In genomic region chr19:41951686-41952172, GRCh38 we compare ENCODE assay signal across 8 cellular contexts. TPM values are rescaled to one million over a fixed set of nuclear protein-coding genes. Genes with fewer than 3 reads are reported as not detected.
A peak's percentile ranks its signal among the peaks of the same experiment; 100 is the strongest.
DNase-seq lines count a peak whose midpoint lies in the region; ATAC-seq and TF ChIP-seq lines count a peak whose summit lies in the region.

No MANE protein-coding gene starts in this region.

- H3K4me2 ChIP-seq in PC-9 (no peak overlapping the region), neural progenitor cell (peak overlapping the region; percentile 65)

- H3K9me3 ChIP-seq in PC-9 (ENCODE audit: insufficient read depth, low read depth) (no peaks in the 10 kb centered on the region), neural progenitor cell (ENCODE audit: low read depth) (no peaks in the 10 kb centered on the region), stomach (no peaks in the 10 kb centered on the region)

- H3K4me3 Mint-ChIP-seq in neural progenitor cell = peak overlapping the region; percentile 28

- TF ChIP-seq CTCF in PC-9 (conservative IDR thresholded peaks at IDR 0.05) = peak; percentile 97
- peak; percentile 99 for TF ChIP-seq CTCF in fibroblast of the aortic adventitia (IDR thresholded peaks at IDR 0.05; ENCODE audit: insufficient read depth, low read length)
- TF ChIP-seq CTCF in neural progenitor cell (IDR thresholded peaks at IDR 0.05) = peak; percentile 98
- peak in 6 of 7 experiments; percentile 19 to 99 (median 98) for TF ChIP-seq CTCF in stomach (IDR thresholded peaks at IDR 0.05)

- no peak for TF ChIP-seq POLR2A in stomach (IDR thresholded peaks at IDR 0.05)

- H3K27me3 Mint-ChIP-seq in neural progenitor cell (ENCODE audit: insufficient read depth, low read depth) = peaks cover 14% of the 10 kb centered on the region

- peak overlapping the region; percentile 29 for H3K27ac Mint-ChIP-seq in neural progenitor cell

- peaks cover 3% of the 10 kb centered on the region; the same call in 1 of the 2 replicates for H3F3A ChIP-seq in PC-9 (ENCODE audit: insufficient read depth, low read depth)
- no peaks in the 10 kb centered on the region for H3F3A ChIP-seq in neural progenitor cell (ENCODE audit: low read depth)

- H2AFZ ChIP-seq in PC-9 (no peak overlapping the region), neural progenitor cell (replicated peaks) (peak overlapping the region; percentile 96)

- H3K36me3 ChIP-seq in PC-9 (ENCODE audit: low read depth) = no peaks in the 10 kb centered on the region
- H3K36me3 ChIP-seq in neural progenitor cell = no peaks in the 10 kb centered on the region
- peaks cover 6 to 19% (median 15%) of the 10 kb centered on the region in 4 donors for H3K36me3 ChIP-seq in stomach

- H3K36me3 Mint-ChIP-seq in neural progenitor cell = peaks cover 2% of the 10 kb centered on the region

- TF ChIP-seq EP300 in stomach (IDR thresholded peaks at IDR 0.05) = no peak

- no peaks in the 10 kb centered on the region for H3K4me1 ChIP-seq in PC-9 (replicated peaks; ENCODE audit: insufficient read depth)
- H3K4me1 ChIP-seq in neural progenitor cell = no peaks in the 10 kb centered on the region
- H3K4me1 ChIP-seq in stomach = peaks cover 0 to 26% (median 4%) of the 10 kb centered on the region in 4 donors

- 2 to 7% (median 4%) methylated on average over 12 of the region's 12 CpGs for WGBS in stomach, 5 donors

- CTCF ChIA-PET in PC-9 (lab: Charles Lee) = no interaction called here

- intact Hi-C loops in PC-9 (cut with micrococcal nuclease; ENCODE audit: unreplicated experiment) = loop anchor here (1.0 to 10.0 kb wide), 2 partner anchors 78 to 307 kb away; no protein-coding TSS in a partner anchor
- intact Hi-C loops in stomach (cut with DNase I; ENCODE audit: low total_unique reads) = no loop called here

- POLR2A ChIA-PET in PC-9 (lab: Charles Lee; ENCODE audit: unreplicated experiment) = no interaction called here

- H3K79me2 ChIP-seq in PC-9 (ENCODE audit: low read depth) = no peaks in the 10 kb centered on the region
- H3K79me2 ChIP-seq in neural progenitor cell (ENCODE audit: low read depth) = no peaks in the 10 kb centered on the region

- H3K27ac ChIP-seq in PC-9 = no peak overlapping the region
- no peak overlapping the region for H3K27ac ChIP-seq in neural progenitor cell
- no peak overlapping the region for H3K27ac ChIP-seq in stomach

- H4K20me1 ChIP-seq in PC-9 (ENCODE audit: insufficient read depth) = no peaks in the 10 kb centered on the region
- H4K20me1 ChIP-seq in neural progenitor cell (ENCODE audit: low read depth) = no peaks in the 10 kb centered on the region

- no peaks in the 10 kb centered on the region for H3K27me3 ChIP-seq in PC-9 (ENCODE audit: insufficient read depth, low read depth)
- H3K27me3 ChIP-seq in neural progenitor cell = no peaks in the 10 kb centered on the region
- H3K27me3 ChIP-seq in stomach = no peaks in the 10 kb centered on the region

- DNase-seq in COLO829 (ENCODE audit: low spot score) = peak; percentile 80
- DNase-seq in HT-29 (ENCODE audit: low spot score) = peak; percentile 95
- DNase-seq in PC-9 = peak in 1 of 2 experiments; percentile 76
- DNase-seq in activated T-cell treated with anti-CD3 and anti-CD28 coated beads, Interleukin-2, amount 50 U/mL, for 48 hours = peak; percentile 94
- peak; percentile 75 for DNase-seq in fibroblast of the aortic adventitia (ENCODE audit: low read depth)
- DNase-seq in neural progenitor cell (ENCODE audit: low spot score) = peak; percentile 85
- peak; percentile 87 for DNase-seq in stomach

- H3K9me2 ChIP-seq in PC-9 (ENCODE audit: insufficient read depth) = no peaks in the 10 kb centered on the region

- H3K4me3 ChIP-seq in PC-9 (no peak overlapping the region), fibroblast of the aortic adventitia (ENCODE audit: low read depth, low read length) (no peak overlapping the region), neural progenitor cell (peak overlapping the region; percentile 31), stomach (no peak overlapping the region)

- no TSS peak for BruUV-seq in PC-9 (replicated peaks; lab: Mats Ljungman, UMichigan)

- H3K9me3 Mint-ChIP-seq in neural progenitor cell = no peaks in the 10 kb centered on the region

- no peak for ATAC-seq in GM19328 (IDR thresholded peaks at IDR 0.05; ENCODE audit: unreplicated experiment)

- no peaks in the 10 kb centered on the region for H3K4me1 Mint-ChIP-seq in neural progenitor cell

- H3K9ac ChIP-seq in neural progenitor cell = no peak overlapping the region

RNA-seq across cellular contexts. Expression of gene RABAC1, which starts 7.4 kb away (rescaled TPM):
- 232 and 234 TPM in 2 replicates for total RNA-seq in HT-29 (2014; rRNA removed; shearing (Covaris generic))
- 110 and 188 TPM in 2 replicates for total RNA-seq in PC-9 (2021)
- 122 and 201 TPM in 2 replicates for total RNA-seq in fibroblast of the aortic adventitia (ENCODE audit: low replicate concordance)
- total RNA-seq in neural progenitor cell (ENCODE audit: low replicate concordance) = 33.1 and 108 TPM in 2 replicates
- total RNA-seq in stomach = 100 to 1,000 TPM in 3 of 5 donors, 10 to 100 TPM in 2; 44.6 to 499 (median 114) TPM
- 100 to 1,000 TPM; 127 to 181 (median 170) TPM for polyA plus RNA-seq in stomach

RNA-seq across cellular contexts. Expression of gene ERFL, which starts 23.5 kb away (rescaled TPM):
- total RNA-seq in HT-29 (2014; rRNA removed; shearing (Covaris generic)) = 0.39 and 0.64 TPM in 2 replicates
- 0.65 and 0.98 TPM in 2 replicates for total RNA-seq in PC-9 (2021)
- 0.57 TPM in 1 of 2 replicates, not detected in the other for total RNA-seq in fibroblast of the aortic adventitia (ENCODE audit: low replicate concordance)
- total RNA-seq in neural progenitor cell (ENCODE audit: low replicate concordance) = 0.22 and 0.65 TPM in 2 replicates
- total RNA-seq in stomach = not detected
- polyA plus RNA-seq in stomach = under 1 TPM in 1 of 3 donors, not detected in 2; 0.25 TPM

RNA-seq across cellular contexts. Expression of gene ATP1A3, which starts 42.3 kb away (rescaled TPM):
- total RNA-seq in HT-29 (2014; rRNA removed; shearing (Covaris generic)) = 0.10 and 0.66 TPM in 2 replicates
- total RNA-seq in PC-9 (2021) (not detected in 2 replicates), fibroblast of the aortic adventitia (ENCODE audit: low replicate concordance) (not detected in 2 replicates), neural progenitor cell (ENCODE audit: low replicate concordance) (1.6 TPM in 1 of 2 replicates, not detected in the other), stomach (under 1 TPM in 1 of 5 donors, not detected in 4; 0.29 TPM)
- under 1 TPM in 2 of 3 donors, not detected in 1; 0.12 to 0.45 TPM for polyA plus RNA-seq in stomach
